Comparison of ENCODE assay signal across 7 cellular contexts in genomic region chr7:76897007-76897406, GRCh38.
A peak's percentile ranks its signal among the peaks of the same experiment; 100 is the strongest.
DNase-seq lines count a peak whose midpoint lies in the region; ATAC-seq, FAIRE-seq and TF ChIP-seq lines count a peak whose summit lies in the region.
"Not testable (repeated sequence)": the region's sequence is repeated elsewhere in the genome, so short reads cannot be mapped to it uniquely, and the experiment has no call there.

No MANE protein-coding gene starts in this region.

- H3K9me3 ChIP-seq in adipocyte (ENCODE audit: control insufficient read depth, low read length); fibroblast of lung (ENCODE audit: control insufficient read depth, insufficient read depth, low read depth, low read length); mucosa of descending colon: not testable (repeated sequence)

- DNase-seq in AG10803 (ENCODE audit: low read depth) = peak; percentile 49
- DNase-seq in HCEC 1CT = peak; percentile 18
- DNase-seq in adipocyte (ENCODE audit: low read depth) = peak; percentile 1
- DNase-seq in bronchial epithelial cell (ENCODE audit: low read depth) = peak; percentile 26
- DNase-seq in fibroblast of lung (ENCODE audit: low read depth in 2 of 2) = peak; percentile 59 to 68
- DNase-seq in glomerular visceral epithelial cell (ENCODE audit: extremely low spot score) = peak; percentile 10
- DNase-seq in mucosa of descending colon = not testable (repeated sequence)

- not testable (repeated sequence) for H3K27ac ChIP-seq in fibroblast of lung (ENCODE audit: insufficient read depth, low read length)

- not testable (repeated sequence) for H3K4me3 ChIP-seq in AG10803 (ENCODE audit: low read length); adipocyte (ENCODE audit: low read length); bronchial epithelial cell (ENCODE audit: low read depth, low read length); fibroblast of lung (replicated peaks in 1 of 4; ENCODE audit: control extremely low read depth in 1 of 4, insufficient read depth in 1 of 4, low read depth in 3 of 4, low read length in 4 of 4); mucosa of descending colon

- H3K9ac ChIP-seq in adipocyte (ENCODE audit: low read length); fibroblast of lung (ENCODE audit: insufficient read depth, low read length): not testable (repeated sequence)

- H3K79me2 ChIP-seq in fibroblast of lung (ENCODE audit: control insufficient read depth, insufficient read depth, low read length) = not testable (repeated sequence)

- peak; percentile 58 for ATAC-seq in mucosa of descending colon

- TF ChIP-seq CTCF in AG10803 (conservative IDR thresholded peaks at IDR 0.05; ENCODE audit: low read length); bronchial epithelial cell (IDR thresholded peaks at IDR 0.05; ENCODE audit: insufficient read depth, low read length, severe bottlenecking); fibroblast of lung (conservative IDR thresholded peaks at IDR 0.05 in 1 of 2, IDR thresholded peaks at IDR 0.05 in 1 of 2; ENCODE audit: low read depth in 1 of 2, low read length in 2 of 2); mucosa of descending colon (IDR thresholded peaks at IDR 0.05): not testable (repeated sequence)

- not testable (repeated sequence) for H3K27me3 ChIP-seq in adipocyte (replicated peaks; ENCODE audit: control insufficient read depth, insufficient read depth, low read length); bronchial epithelial cell (ENCODE audit: control insufficient read depth, insufficient read depth, low read length); fibroblast of lung (ENCODE audit: control insufficient read depth, insufficient read depth, low read length)

- H4K20me1 ChIP-seq in fibroblast of lung (ENCODE audit: control insufficient read depth, extremely low read depth, insufficient read depth, low read length) = not testable (repeated sequence)

- H3K4me1 ChIP-seq in adipocyte (ENCODE audit: control insufficient read depth, insufficient read depth, low read length); fibroblast of lung (ENCODE audit: control insufficient read depth, extremely low read depth, insufficient read depth, low read length); mucosa of descending colon (ENCODE audit: low read depth): not testable (repeated sequence)

- FAIRE-seq in bronchial epithelial cell (lab: Jason Lieb, UNC) = not testable (repeated sequence)

- intact Hi-C loops in mucosa of descending colon (cut with DNase I, micrococcal nuclease) = not testable (repeated sequence)

- H3K4me2 ChIP-seq in fibroblast of lung (ENCODE audit: extremely low read depth, insufficient read depth, low read length) = not testable (repeated sequence)

- not testable (repeated sequence) for H2AFZ ChIP-seq in fibroblast of lung (ENCODE audit: low read length)

- not testable (repeated sequence) for H3K36me3 ChIP-seq in adipocyte (ENCODE audit: control insufficient read depth, insufficient read depth, low read length, severe bottlenecking); bronchial epithelial cell (ENCODE audit: control insufficient read depth, insufficient read depth, low read length); fibroblast of lung (ENCODE audit: control insufficient read depth, insufficient read depth, low read length); mucosa of descending colon (ENCODE audit: low read depth)
